In the genomic region with DNA sequence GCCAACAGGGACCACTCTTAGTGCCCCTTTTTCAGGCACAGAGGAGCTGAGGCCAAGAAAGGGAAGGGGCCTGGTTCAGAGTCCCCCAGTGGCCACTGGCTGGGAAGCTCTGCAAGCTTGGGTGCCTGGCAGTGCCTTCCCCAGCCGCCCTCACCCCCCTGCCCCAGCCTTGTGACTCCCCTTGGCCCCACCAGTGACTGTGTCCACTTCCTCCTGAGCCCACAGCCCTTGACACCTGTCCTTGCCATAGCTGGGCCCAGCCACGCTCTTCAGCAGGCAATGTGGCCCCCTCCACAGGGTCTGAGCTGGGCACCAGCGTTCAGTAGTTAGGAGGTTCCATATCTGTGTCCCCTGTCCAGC, we compare ENCODE assay signal across 33 cellular contexts. TPM values are rescaled to one million over a fixed set of nuclear protein-coding genes. Genes with fewer than 3 reads are reported as not detected.
"Had no signal": no experiment of that assay in that cellular context is flagged by ENCODE, and none has a peak within 500 bp of the region (broad histone marks: within the 10 kb centered on the region; RNA-seq: fewer than 3 reads in every experiment).

No MANE protein-coding gene starts in this region.

- H3K79me2 ChIP-seq: hepatocyte had no signal

- H3K36me3 ChIP-seq: gastrocnemius medialis, lower lobe of right lung, neutrophil, ovary, prostate gland, stomach, tibial artery, upper lobe of right lung, WERI-Rb-1 had no signal

- H3K4me3 ChIP-seq: coronary artery, dorsolateral prefrontal cortex, gastrocnemius medialis, hepatocyte, lower lobe of right lung, ovary, prostate gland, stomach, tibial artery, upper lobe of right lung had no signal

- H3K4me1 ChIP-seq: gastrocnemius medialis, prostate gland, upper lobe of right lung had no signal

- H3K27me3 Mint-ChIP-seq: activated CD4-positive, alpha-beta memory T cell treated with anti-CD3 and anti-CD28 coated beads, Interleukin-2, amount 10 ng/mL, durations not matched to agents 7 days and 5 days had no signal

- H3K9me3 ChIP-seq: gastrocnemius medialis, lower lobe of right lung, neutrophil, ovary, prostate gland, stomach, tibial artery, upper lobe of right lung had no signal

- H3K4me1 Mint-ChIP-seq: activated CD4-positive, alpha-beta memory T cell treated with anti-CD3 and anti-CD28 coated beads, Interleukin-2, amount 10 ng/mL, durations not matched to agents 7 days and 5 days; activated CD4-positive, alpha-beta T cell treated with anti-CD3 and anti-CD28 coated beads, Interleukin-2, amount 10 ng/mL, durations not matched to agents 24 days and 14 days; activated T-helper 17 cell treated with anti-CD3 and anti-CD28 coated beads, Interleukin-2, amount 50 U/mL, for 72 hours had no signal

- H3K4me2 ChIP-seq: hepatocyte had no signal

- H3K27ac Mint-ChIP-seq: activated CD4-positive, alpha-beta memory T cell treated with anti-CD3 and anti-CD28 coated beads, Interleukin-2, amount 10 ng/mL, durations not matched to agents 7 days and 5 days; activated CD4-positive, alpha-beta T cell treated with anti-CD3 and anti-CD28 coated beads, Interleukin-2, amount 10 ng/mL, durations not matched to agents 24 days and 14 days; activated naive CD4-positive, alpha-beta T cell treated with anti-CD3 and anti-CD28 coated beads, Interleukin-2, amount 50 U/mL, for 72 hours; activated T-helper 17 cell treated with anti-CD3 and anti-CD28 coated beads, Interleukin-2, amount 50 U/mL, for 72 hours; naive thymus-derived CD8-positive, alpha-beta T cell; stimulated activated naive B cell treated with anti-CD40 and anti-IgM and Interleukin-4, amounts not matched to agents 10 μg/mL and 1 μg/mL and 100 μg/mL, for 72 hours; T-helper 1 cell treated with Interleukin-12 subunit alpha and Interleukin-12 subunit beta and Interleukin-4 antibody, amounts not matched to agents 30 μg/mL and 1 μg/mL, for 36 hours had no signal

- ATAC-seq: activated naive CD4-positive, alpha-beta T cell treated with anti-CD3 and anti-CD28 coated beads, Interleukin-2, amount 50 U/mL, for 72 hours; activated T-cell treated with anti-CD3 and anti-CD28 coated beads, Interleukin-2, amount 50 U/mL, for 4 hours; activated T-helper 17 cell treated with anti-CD3 and anti-CD28 coated beads, Interleukin-2, amount 50 U/mL, for 72 hours; gastrocnemius medialis; left colon; lower lobe of right lung; naive thymus-derived CD8-positive, alpha-beta T cell; stimulated activated naive B cell treated with anti-CD40 and anti-IgM and Interleukin-4, amounts not matched to agents 10 μg/mL and 1 μg/mL and 100 μg/mL, for 72 hours; upper lobe of right lung had no signal

- DNase-seq: activated CD4-positive, alpha-beta memory T cell treated with anti-CD3 and anti-CD28 coated beads, Interleukin-2, amount 10 ng/mL, durations not matched to agents 7 days and 5 days; activated CD4-positive, alpha-beta T cell treated with anti-CD3 and anti-CD28 coated beads, Interleukin-2, amount 10 ng/mL, durations not matched to agents 24 days and 14 days; activated CD4-positive, CD25-positive, alpha-beta regulatory T cell treated with anti-CD3 and anti-CD28 coated beads, Interleukin-2, amount 50 U/mL, for 72 hours; activated gamma-delta T cell treated with Interleukin-2 at 50 U/mL for 16 hours; activated T-cell treated with anti-CD3 and anti-CD28 coated beads, Interleukin-2, amount 50 U/mL, for 4 hours; cerebellar nuclear complex; dorsolateral prefrontal cortex; effector memory CD4-positive, alpha-beta T cell; gastrocnemius medialis; glutamatergic neuron; islet precursor cell; left colon; lower lobe of right lung; mesenchymal stem cell; ovary; stimulated activated CD4-positive, alpha-beta T cell treated with anti-CD3 and anti-CD28 coated beads, Interleukin-15, amount 100 ng/mL, for 24 hours; stimulated activated CD4-positive, alpha-beta T cell treated with anti-CD3 and anti-CD28 coated beads, Interleukin-2, amount 100 ng/mL, for 24 hours; stimulated activated naive B cell treated with anti-CD40 and anti-IgM and Interleukin-4, amounts not matched to agents 10 μg/mL and 1 μg/mL and 100 μg/mL, for 72 hours; stomach; SW 1271; T1000; tibial artery had no signal

- H3K27ac ChIP-seq: coronary artery, dorsolateral prefrontal cortex, gastrocnemius medialis, hepatocyte, lower lobe of right lung, neutrophil, ovary, prostate gland, stomach, tibial artery, upper lobe of right lung, WERI-Rb-1 had no signal

- H3K9me3 Mint-ChIP-seq: activated CD4-positive, alpha-beta memory T cell treated with anti-CD3 and anti-CD28 coated beads, Interleukin-2, amount 10 ng/mL, durations not matched to agents 7 days and 5 days; activated CD4-positive, alpha-beta T cell treated with anti-CD3 and anti-CD28 coated beads, Interleukin-2, amount 10 ng/mL, durations not matched to agents 24 days and 14 days; activated naive CD4-positive, alpha-beta T cell treated with anti-CD3 and anti-CD28 coated beads, Interleukin-2, amount 50 U/mL, for 72 hours; activated T-cell treated with anti-CD3 and anti-CD28 coated beads, Interleukin-2, amount 50 U/mL, for 4 hours; activated T-helper 17 cell treated with anti-CD3 and anti-CD28 coated beads, Interleukin-2, amount 50 U/mL, for 72 hours; naive thymus-derived CD8-positive, alpha-beta T cell; stimulated activated naive B cell treated with anti-CD40 and anti-IgM and Interleukin-4, amounts not matched to agents 10 μg/mL and 1 μg/mL and 100 μg/mL, for 72 hours; T-helper 1 cell treated with Interleukin-12 subunit alpha and Interleukin-12 subunit beta and Interleukin-4 antibody, amounts not matched to agents 30 μg/mL and 1 μg/mL, for 36 hours had no signal

- H2AFZ ChIP-seq: hepatocyte had no signal

- H3K27me3 ChIP-seq: ovary had no signal

- H3K36me3 Mint-ChIP-seq: activated naive CD4-positive, alpha-beta T cell treated with anti-CD3 and anti-CD28 coated beads, Interleukin-2, amount 50 U/mL, for 72 hours; naive thymus-derived CD8-positive, alpha-beta T cell; stimulated activated naive B cell treated with anti-CD40 and anti-IgM and Interleukin-4, amounts not matched to agents 10 μg/mL and 1 μg/mL and 100 μg/mL, for 72 hours had no signal

- H3K4me3 Mint-ChIP-seq: activated CD4-positive, alpha-beta memory T cell treated with anti-CD3 and anti-CD28 coated beads, Interleukin-2, amount 10 ng/mL, durations not matched to agents 7 days and 5 days; activated CD4-positive, alpha-beta T cell treated with anti-CD3 and anti-CD28 coated beads, Interleukin-2, amount 10 ng/mL, durations not matched to agents 24 days and 14 days; activated T-cell treated with anti-CD3 and anti-CD28 coated beads, Interleukin-2, amount 50 U/mL, for 4 hours; activated T-helper 17 cell treated with anti-CD3 and anti-CD28 coated beads, Interleukin-2, amount 50 U/mL, for 72 hours; naive thymus-derived CD8-positive, alpha-beta T cell; stimulated activated naive B cell treated with anti-CD40 and anti-IgM and Interleukin-4, amounts not matched to agents 10 μg/mL and 1 μg/mL and 100 μg/mL, for 72 hours; T-helper 1 cell treated with Interleukin-12 subunit alpha and Interleukin-12 subunit beta and Interleukin-4 antibody, amounts not matched to agents 30 μg/mL and 1 μg/mL, for 36 hours had no signal

RNA-seq across cellular contexts. Expression of gene C14orf180, which starts 19.0 kb away (rescaled TPM):
- total RNA-seq: activated CD4-positive, alpha-beta memory T cell treated with anti-CD3 and anti-CD28 coated beads, Interleukin-2, amount 10 ng/mL, durations not matched to agents 7 days and 5 days; activated CD4-positive, alpha-beta T cell treated with anti-CD3 and anti-CD28 coated beads, Interleukin-2, amount 10 ng/mL, durations not matched to agents 24 days and 14 days; activated naive CD4-positive, alpha-beta T cell treated with anti-CD3 and anti-CD28 coated beads, Interleukin-2, amount 50 U/mL, for 72 hours; activated T-cell treated with anti-CD3 and anti-CD28 coated beads, Interleukin-2, amount 50 U/mL, for 4 hours; activated T-helper 17 cell treated with anti-CD3 and anti-CD28 coated beads, Interleukin-2, amount 50 U/mL, for 72 hours; epithelial cell of proximal tubule; naive thymus-derived CD8-positive, alpha-beta T cell had no signal
- polyA plus RNA-seq: naive thymus-derived CD8-positive, alpha-beta T cell had no signal

RNA-seq across cellular contexts. Expression of gene TMEM179, which starts 44.0 kb away (rescaled TPM):
- total RNA-seq: activated CD4-positive, alpha-beta memory T cell treated with anti-CD3 and anti-CD28 coated beads, Interleukin-2, amount 10 ng/mL, durations not matched to agents 7 days and 5 days; activated T-cell treated with anti-CD3 and anti-CD28 coated beads, Interleukin-2, amount 50 U/mL, for 4 hours; epithelial cell of proximal tubule; gastrocnemius medialis; lower lobe of right lung; naive thymus-derived CD8-positive, alpha-beta T cell; upper lobe of right lung had no signal
- polyA plus RNA-seq: naive thymus-derived CD8-positive, alpha-beta T cell had no signal
